ENCODE assay signal across 23 cellular contexts in the genomic region with DNA sequence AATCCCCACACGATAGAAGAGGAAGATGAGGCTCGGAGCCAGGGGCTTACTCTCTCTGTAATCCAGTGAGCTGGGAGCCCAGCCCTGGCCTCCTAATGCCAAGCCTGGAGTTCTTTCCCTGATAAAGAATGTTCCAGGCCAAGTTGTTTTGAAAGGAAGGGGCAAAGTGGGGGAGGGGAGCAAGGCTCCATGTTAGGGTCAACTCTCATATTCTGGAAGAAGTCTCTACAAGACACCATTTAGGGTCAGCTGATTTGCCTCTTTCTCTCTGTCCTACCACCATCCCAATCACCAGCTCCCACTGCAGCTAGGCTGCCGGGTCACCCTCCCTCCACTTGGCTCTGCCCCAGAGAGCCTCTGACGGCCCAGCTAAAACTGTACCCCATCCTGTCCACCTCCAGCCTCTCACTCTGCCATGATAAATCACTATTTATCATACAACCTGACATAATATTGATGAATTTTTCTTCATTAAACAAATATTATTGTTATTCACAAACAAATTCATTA.
"Had no signal": no experiment of that assay in that cellular context is flagged by ENCODE, and none has a peak within 500 bp of the region (broad histone marks: within the 10 kb centered on the region; RNA-seq: fewer than 3 reads in every experiment).

No MANE protein-coding gene starts in this region.

- H3K27me3 ChIP-seq: dorsolateral prefrontal cortex, suprapubic skin, transverse colon, vagina had no signal

- H3K36me3 Mint-ChIP-seq: activated naive CD4-positive, alpha-beta T cell treated with anti-CD3 and anti-CD28 coated beads, Interleukin-2, amount 50 U/mL, for 24 hours; brain; naive B cell; T-cell had no signal

- H3K36me3 ChIP-seq: gastroesophageal sphincter, lower lobe of right lung, suprapubic skin, transverse colon, vagina had no signal

- H3K4me1 Mint-ChIP-seq: activated naive CD4-positive, alpha-beta T cell treated with anti-CD3 and anti-CD28 coated beads, Interleukin-2, amount 50 U/mL, for 24 hours; naive B cell; T-cell had no signal

- ATAC-seq: activated T-cell treated with anti-CD3 and anti-CD28 coated beads, Interleukin-2, amount 50 U/mL, for 4 hours; gastroesophageal sphincter; left lobe of liver; lower lobe of right lung; stimulated activated naive CD8-positive, alpha-beta T cell treated with anti-CD3 and anti-CD28 coated beads, Interleukin-15, Interleukin-2, amounts not matched to agents 100 U/mL and 50 U/mL, for 24 hours; T-cell had no signal

- H3K4me3 ChIP-seq: dorsolateral prefrontal cortex, gastroesophageal sphincter, lower lobe of right lung, suprapubic skin, transverse colon, vagina had no signal

- DNase-seq: activated CD4-positive, alpha-beta T cell treated with anti-CD3 and anti-CD28 coated beads for 1 hour; activated CD8-positive, alpha-beta memory T cell treated with anti-CD3 and anti-CD28 coated beads, Interleukin-2, amount 50 U/mL, for 48 hours; activated T-cell treated with anti-CD3 and anti-CD28 coated beads, Interleukin-2, amount 50 U/mL, for 4 hours; anterior cingulate cortex; caudate nucleus; lower lobe of right lung; mesendoderm; naive B cell; stimulated activated CD4-positive, alpha-beta T cell treated with anti-CD3 and anti-CD28 coated beads, Interleukin-4, amount 100 ng/mL, for 4 hours; stimulated activated naive CD8-positive, alpha-beta T cell treated with anti-CD3 and anti-CD28 coated beads, Interleukin-15, Interleukin-2, amounts not matched to agents 100 U/mL and 50 U/mL, for 24 hours; transverse colon had no signal

- H3K27ac Mint-ChIP-seq: activated naive CD4-positive, alpha-beta T cell treated with anti-CD3 and anti-CD28 coated beads, Interleukin-2, amount 50 U/mL, for 24 hours; activated T-helper 2 cell treated with anti-CD3 and anti-CD28 coated beads, Interferon-gamma antibody, Interleukin-2, Interleukin-4, amounts not matched to agents 10 μg/mL and 5 μg/mL and 100 μg/mL, durations not matched to agents 14 hours and 24 hours and 36 hours; T-cell; T-helper 2 cell treated with Interferon-gamma antibody and Interleukin-4, amounts not matched to agents 5 μg/mL and 100 μg/mL, for 36 hours had no signal

- H3K9me3 Mint-ChIP-seq: activated naive CD4-positive, alpha-beta T cell treated with anti-CD3 and anti-CD28 coated beads, Interleukin-2, amount 50 U/mL, for 24 hours; activated T-cell treated with anti-CD3 and anti-CD28 coated beads, Interleukin-2, amount 50 U/mL, for 4 hours; activated T-helper 2 cell treated with anti-CD3 and anti-CD28 coated beads, Interferon-gamma antibody, Interleukin-2, Interleukin-4, amounts not matched to agents 10 μg/mL and 5 μg/mL and 100 μg/mL, durations not matched to agents 14 hours and 24 hours and 36 hours; neural crest cell; T-cell; T-helper 2 cell treated with Interferon-gamma antibody and Interleukin-4, amounts not matched to agents 5 μg/mL and 100 μg/mL, for 36 hours had no signal

- H3K27ac ChIP-seq: dorsolateral prefrontal cortex, gastroesophageal sphincter, lower lobe of right lung, suprapubic skin, transverse colon, vagina, VCaP had no signal

- H3K4me1 ChIP-seq: gastroesophageal sphincter, lower lobe of right lung, suprapubic skin, transverse colon had no signal

- H3K4me3 Mint-ChIP-seq: activated naive CD4-positive, alpha-beta T cell treated with anti-CD3 and anti-CD28 coated beads, Interleukin-2, amount 50 U/mL, for 24 hours; activated T-cell treated with anti-CD3 and anti-CD28 coated beads, Interleukin-2, amount 50 U/mL, for 4 hours; brain; neural crest cell; T-cell; T-helper 2 cell treated with Interferon-gamma antibody and Interleukin-4, amounts not matched to agents 5 μg/mL and 100 μg/mL, for 36 hours had no signal

- H3K9me3 ChIP-seq: gastroesophageal sphincter, lower lobe of right lung, suprapubic skin, transverse colon, vagina had no signal
